31 cellular contexts compared by ENCODE assay signal in the genomic region with DNA sequence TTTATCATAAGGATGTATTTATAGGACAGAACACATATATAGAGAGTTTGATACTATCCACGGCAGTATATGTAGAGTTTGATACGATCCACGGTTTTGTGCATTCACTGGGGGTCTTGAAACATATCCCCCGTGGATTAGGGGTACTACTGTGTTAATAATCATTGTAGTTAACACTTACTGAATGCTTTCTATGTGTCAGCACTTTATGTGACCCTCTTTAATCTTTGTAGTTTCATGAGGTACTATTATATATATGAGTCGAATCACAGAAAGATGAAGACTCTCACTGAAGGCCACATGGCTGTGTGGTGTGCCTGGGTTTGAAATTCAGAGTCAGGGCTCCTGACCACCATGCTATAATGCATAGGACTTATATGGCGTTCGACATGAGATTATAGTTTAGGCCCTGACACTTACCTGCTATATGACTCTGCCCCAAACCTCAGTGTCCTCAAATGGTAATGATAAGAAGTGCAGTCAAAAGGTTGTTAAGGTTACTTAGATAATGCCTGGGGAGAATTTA. TPM values are rescaled to one million over a fixed set of nuclear protein-coding genes. Genes with fewer than 3 reads are reported as not detected.
A peak's percentile ranks its signal among the peaks of the same experiment; 100 is the strongest.
DNase-seq lines count a peak whose midpoint lies in the region; ATAC-seq, FAIRE-seq and TF ChIP-seq lines count a peak whose summit lies in the region.
"Had no signal": no experiment of that assay in that cellular context is flagged by ENCODE, and none has a peak within 500 bp of the region (broad histone marks: within the 10 kb centered on the region; RNA-seq: fewer than 3 reads in every experiment).

No MANE protein-coding gene starts in this region.

- no peak overlapping the region for H3K27ac ChIP-seq in HEK293 (ENCODE audit: extremely low read depth, low read depth, low read length)
- peak overlapping the region; percentile 67 for H3K27ac ChIP-seq in foreskin keratinocyte
- H3K27ac ChIP-seq: cardiac muscle cell, colonic mucosa, HL-60, KMS-11, neutrophil, prostate gland, right lobe of liver, thyroid gland had no signal

- ATAC-seq in foreskin keratinocyte (no peak), GM19328 (IDR thresholded peaks at IDR 0.05; ENCODE audit: unreplicated experiment) (no peak)
- ATAC-seq: activated naive CD4-positive, alpha-beta T cell treated with anti-CD3 and anti-CD28 coated beads, Interleukin-2, amount 50 U/mL, for 72 hours; left ventricle myocardium superior; naive thymus-derived CD4-positive, alpha-beta T cell; right lobe of liver; WTC11 had no signal

- peak; percentile 76 for FAIRE-seq in urothelium cell line (lab: Jason Lieb, UNC)
- FAIRE-seq: kidney had no signal

- no peaks in the 10 kb centered on the region for H3K36me3 ChIP-seq in HEK293 (ENCODE audit: control insufficient read depth in 2 of 2, insufficient read depth in 1 of 2, low read length in 2 of 2)
- H3K36me3 ChIP-seq in adipocyte (ENCODE audit: control insufficient read depth, insufficient read depth, low read length, severe bottlenecking), result no peaks in the 10 kb centered on the region
- H3K36me3 ChIP-seq: cardiac muscle cell, colonic mucosa, neutrophil, prostate gland, right lobe of liver, SJCRH30, thyroid gland had no signal

- DNase-seq in adipocyte (ENCODE audit: low read depth) (no peak), foreskin keratinocyte (no peak), urothelium cell line (ENCODE audit: low spot score) (no peak), DMS79 treated with DMSO at 0.1 percent for 48 hours (lab: John Stamatoyannopoulos, UW) (no peak)
- DNase-seq in activated effector memory CD4-positive, alpha-beta T cell treated with anti-CD3 and anti-CD28 coated beads, Interleukin-2, amount 50 U/mL, for 16 hours, result no peak
- DNase-seq: activated CD4-positive, alpha-beta T cell treated with anti-CD3 and anti-CD28 coated beads, Interleukin-2, amount 10 ng/mL, durations not matched to agents 24 days and 14 days; anterior cingulate cortex; colonic mucosa; DMS79; effector CD8-positive, alpha-beta T cell; kidney; left ventricle myocardium superior; naive thymus-derived CD4-positive, alpha-beta T cell; NCI-H1417; NCI-H2029 treated with DMSO at 0.1 percent for 48 hours; NCI-H2227 treated with DMSO at 0.1 percent for 48 hours; NCI-H526 treated with DMSO at 0.1 percent for 48 hours; right lobe of liver; stimulated activated CD4-positive, alpha-beta T cell treated with anti-CD3 and anti-CD28 coated beads, Interleukin-4, amount 100 ng/mL, for 1 hour; T-helper 1 cell; thyroid gland had no signal

- H3K4me1 ChIP-seq in HEK293 (ENCODE audit: control insufficient read depth, insufficient read depth, low read length) (peaks cover 13% of the 10 kb centered on the region), adipocyte (ENCODE audit: control insufficient read depth, insufficient read depth, low read length) (peaks cover 60% of the 10 kb centered on the region), foreskin keratinocyte (peaks cover 18% of the 10 kb centered on the region)
- H3K4me1 ChIP-seq: prostate gland had no signal

- no peak overlapping the region for H3K4me3 ChIP-seq in HEK293 (ENCODE audit: low read depth, low read length)
- H3K4me3 ChIP-seq in adipocyte (ENCODE audit: low read length), result peak overlapping the region; percentile 69
- H3K4me3 ChIP-seq: cardiac muscle cell, colonic mucosa, prostate gland, right lobe of liver, thyroid gland had no signal

- CTCF ChIA-PET in HEK293 (lab: Yijun Ruan, JAX), result no interaction called here

- POLR2A ChIA-PET in HEK293 (lab: Yijun Ruan, JAX), result no interaction called here

- TF ChIP-seq CTCF in HEK293 (tag by site-specific recombination; IDR thresholded peaks at IDR 0.05) (no peak), foreskin keratinocyte (conservative IDR thresholded peaks at IDR 0.05) (no peak)

- no peaks in the 10 kb centered on the region for H3K27me3 ChIP-seq in adipocyte (replicated peaks; ENCODE audit: control insufficient read depth, insufficient read depth, low read length)
- no peaks in the 10 kb centered on the region for H3K27me3 ChIP-seq in foreskin keratinocyte
- H3K27me3 ChIP-seq: cardiac muscle cell, colonic mucosa, neutrophil, right lobe of liver, SJCRH30, thyroid gland had no signal

- peak overlapping the region; percentile 69 for H3K9ac ChIP-seq in adipocyte (ENCODE audit: low read length)
- H3K9ac ChIP-seq: KMS-11 had no signal

- H3K9me3 ChIP-seq in HEK293 (ENCODE audit: control insufficient read depth, insufficient read depth, low read depth, low read length) (no peaks in the 10 kb centered on the region), adipocyte (ENCODE audit: control insufficient read depth, low read length) (no peaks in the 10 kb centered on the region)
- H3K9me3 ChIP-seq: colonic mucosa, neutrophil, prostate gland, right lobe of liver, SJCRH30, thyroid gland had no signal

TF ChIP-seq in HEK293, 187 proteins besides CTCF, POLR2A, EP300 and RAD21:
- TF ChIP-seq ZNF274 (IDR thresholded peaks at IDR 0.05; ENCODE audit: low read length), result no peak
- no peak for TF ChIP-seq ZNF274 (tag by site-specific recombination; IDR thresholded peaks at IDR 0.05; ENCODE audit: borderline replicate concordance)
- peak; percentile 54 for TF ChIP-seq ZBTB20 (tag by site-specific recombination; IDR thresholded peaks at IDR 0.05)
- no peak for TF ChIP-seq ZNF24 (tag by site-specific recombination; IDR thresholded peaks at IDR 0.05)
- TF ChIP-seq ZNF664 (tag by site-specific recombination; IDR thresholded peaks at IDR 0.05), result peak; percentile 55
- TF ChIP-seq, protein P1, sequence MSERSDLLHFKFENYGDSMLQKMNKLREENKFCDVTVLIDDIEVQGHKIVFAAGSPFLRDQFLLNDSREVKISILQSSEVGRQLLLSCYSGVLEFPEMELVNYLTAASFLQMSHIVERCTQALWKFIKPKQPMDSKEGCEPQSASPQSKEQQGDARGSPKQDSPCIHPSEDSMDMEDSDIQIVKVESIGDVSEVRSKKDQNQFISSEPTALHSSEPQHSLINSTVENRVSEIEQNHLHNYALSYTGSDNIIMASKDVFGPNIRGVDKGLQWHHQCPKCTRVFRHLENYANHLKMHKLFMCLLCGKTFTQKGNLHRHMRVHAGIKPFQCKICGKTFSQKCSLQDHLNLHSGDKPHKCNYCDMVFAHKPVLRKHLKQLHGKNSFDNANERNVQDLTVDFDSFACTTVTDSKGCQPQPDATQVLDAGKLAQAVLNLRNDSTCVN (tag by site-specific recombination; optimal IDR thresholded peaks at IDR 0.05), result no peak

RNA-seq across cellular contexts. Expression of a gene that starts 4.3 kb away (rescaled TPM):
- 14.5 and 20.7 TPM in 2 replicates for total RNA-seq in foreskin keratinocyte
- polyA plus RNA-seq in foreskin keratinocyte, result 6.3 and 7.2 TPM in 2 replicates
